ENCODE assay signal across 25 cellular contexts in genomic region chr4:53022162-53023100, GRCh38.
A peak's percentile ranks its signal among the peaks of the same experiment; 100 is the strongest.
DNase-seq lines count a peak whose midpoint lies in the region; ATAC-seq and TF ChIP-seq lines count a peak whose summit lies in the region.
"Had no signal": no experiment of that assay in that cellular context is flagged by ENCODE, and none has a peak within 500 bp of the region (broad histone marks: within the 10 kb centered on the region; RNA-seq: fewer than 3 reads in every experiment).

No MANE protein-coding gene starts in this region.

- DNase-seq in SK-N-SH (no peak), left ventricle myocardium inferior (no peak), prostate gland (ENCODE audit: low spot score) (peak; percentile 40), NCI-H69 (lab: John Stamatoyannopoulos, UW) (no peak), epidermal melanocyte (ENCODE audit: insufficient read length, low spot score) (no peak)
- DNase-seq: 8988T; activated CD8-positive, alpha-beta memory T cell treated with anti-CD3 and anti-CD28 coated beads, Interleukin-2, amount 50 U/mL, for 48 hours; activated CD8-positive, alpha-beta T cell treated with anti-CD3 and anti-CD28 coated beads for 36 hours; activated naive CD4-positive, alpha-beta T cell treated with anti-CD3 and anti-CD28 coated beads for 36 hours; Caco-2; effector memory CD8-positive, alpha-beta T cell; foreskin fibroblast; GDM1; HCEC 1CT; NCI-H1417 treated with DMSO at 0.1 percent for 48 hours; NCI-H2029 treated with DMSO at 0.1 percent for 48 hours; NCI-H524; SHP77 had no signal

- H3K27me3 ChIP-seq in SK-N-SH (ENCODE audit: insufficient read depth) (no peaks in the 10 kb centered on the region), left ventricle myocardium inferior (ENCODE audit: low read depth) (no peaks in the 10 kb centered on the region), prostate gland (replicated peaks; ENCODE audit: insufficient read depth) (no peaks in the 10 kb centered on the region)
- H3K27me3 ChIP-seq: neural progenitor cell had no signal

- no peak for TF ChIP-seq CTCF in SK-N-SH (IDR thresholded peaks at IDR 0.05)
- TF ChIP-seq CTCF in left ventricle myocardium inferior (IDR thresholded peaks at IDR 0.05; ENCODE audit: borderline replicate concordance): no peak
- no peak for TF ChIP-seq CTCF in prostate gland (IDR thresholded peaks at IDR 0.05)

- TF ChIP-seq POLR2A in prostate gland (IDR thresholded peaks at IDR 0.05): no peak

- H3K9me2 ChIP-seq in SK-N-SH: no peaks in the 10 kb centered on the region

- ATAC-seq in SK-N-SH treated with all-trans-retinoic acid at 6 μM for 48 hours: no peak
- no peak for ATAC-seq in GM18517 (IDR thresholded peaks at IDR 0.05; ENCODE audit: unreplicated experiment)
- ATAC-seq in HG02981 (IDR thresholded peaks at IDR 0.05; ENCODE audit: unreplicated experiment): no peak
- ATAC-seq: activated CD4-positive, alpha-beta T cell treated with anti-CD3 and anti-CD28 coated beads for 36 hours; activated CD8-positive, alpha-beta T cell treated with anti-CD3 and anti-CD28 coated beads for 36 hours; effector memory CD8-positive, alpha-beta T cell; stimulated activated effector memory CD8-positive, alpha-beta T cell treated with anti-CD3 and anti-CD28 coated beads, Interleukin-12 subunit alpha, Interleukin-12 subunit beta, amount 100 ng/mL, for 72 hours had no signal

- H3K79me2 ChIP-seq in SK-N-SH (ENCODE audit: insufficient read depth): no peaks in the 10 kb centered on the region

- H3K4me3 ChIP-seq in SK-N-SH (ENCODE audit: low read depth in 2 of 2, low read length in 1 of 2) (no peak overlapping the region), left ventricle myocardium inferior (no peak overlapping the region), prostate gland (no peak overlapping the region)
- H3K4me3 ChIP-seq: neural progenitor cell had no signal

- H3K36me3 ChIP-seq in SK-N-SH (replicated peaks in 1 of 2; ENCODE audit: control insufficient read depth in 1 of 2, insufficient read depth in 2 of 2, low read length in 1 of 2) (no peaks in the 10 kb centered on the region), left ventricle myocardium inferior (no peaks in the 10 kb centered on the region), prostate gland (no peaks in the 10 kb centered on the region)
- H3K36me3 ChIP-seq: neural progenitor cell had no signal

- H3K4me1 ChIP-seq in SK-N-SH (ENCODE audit: control insufficient read depth in 1 of 2, insufficient read depth in 2 of 2, low read depth in 1 of 2, low read length in 1 of 2) (peaks cover 12 to 44% of the 10 kb centered on the region in 2 experiments; a peak in 3 of 4 replicates), left ventricle myocardium inferior (peaks cover 42% of the 10 kb centered on the region), prostate gland (replicated peaks) (no peaks in the 10 kb centered on the region)

- H3F3A ChIP-seq in SK-N-SH (replicated peaks; ENCODE audit: insufficient read depth): no peaks in the 10 kb centered on the region

- no peak for TF ChIP-seq EP300 in SK-N-SH (IDR thresholded peaks at IDR 0.05; ENCODE audit: borderline replicate concordance in 1 of 2, low read depth in 1 of 2, low read length in 1 of 2)

- WGBS in SK-N-SH (ENCODE audit: low lambda C conversion rate): 89% methylated on average over 3 of the region's 3 CpGs
- WGBS in prostate gland: 38% methylated on average over 3 of the region's 3 CpGs

- no peaks in the 10 kb centered on the region for H3K9me3 ChIP-seq in SK-N-SH
- no peaks in the 10 kb centered on the region for H3K9me3 ChIP-seq in left ventricle myocardium inferior (replicated peaks)
- no peaks in the 10 kb centered on the region for H3K9me3 ChIP-seq in prostate gland
- H3K9me3 ChIP-seq: Caco-2 had no signal

- H4K20me1 ChIP-seq in SK-N-SH (ENCODE audit: insufficient read depth): no peaks in the 10 kb centered on the region

- POLR2A ChIA-PET in SK-N-SH (lab: Yijun Ruan, JAX): no interaction called here

- CTCF ChIA-PET in SK-N-SH (lab: Yijun Ruan, JAX): interaction anchor here (1.2 to 4.7 kb wide), 2 partner anchors 20 to 1211 kb away, joined by 4 to 30 read pairs; no protein-coding TSS in a partner anchor

- H3K27ac ChIP-seq in SK-N-SH (ENCODE audit: low read depth in 2 of 2, low read length in 1 of 2) (peak overlapping the region in 1 of 2 experiments; percentile 99; a peak in 2 of 4 replicates), left ventricle myocardium inferior (replicated peaks) (peak overlapping the region; percentile 56), prostate gland (no peak overlapping the region)
- H3K27ac ChIP-seq: KMS-11, neural progenitor cell had no signal

- intact Hi-C loops in left ventricle myocardium inferior (cut with micrococcal nuclease) (no loop called here), prostate gland (cut with DNase I) (no loop called here)

- no peak overlapping the region for H3K9ac ChIP-seq in SK-N-SH
- H3K9ac ChIP-seq: KMS-11, neural progenitor cell had no signal

- TF ChIP-seq RAD21 in SK-N-SH (IDR thresholded peaks at IDR 0.05; ENCODE audit: low read length): no peak

- no peak overlapping the region for H2AFZ ChIP-seq in SK-N-SH (ENCODE audit: low read depth)
- H2AFZ ChIP-seq: neural progenitor cell had no signal

- H3K4me2 ChIP-seq in SK-N-SH: no peak overlapping the region
- H3K4me2 ChIP-seq: neural progenitor cell had no signal

TF ChIP-seq in SK-N-SH treated with all-trans-retinoic acid at 6 μM for 48 hours, 23 proteins besides CTCF, POLR2A, EP300 and RAD21:
- TF ChIP-seq ARNTL (CRISPR knock-in tag; IDR thresholded peaks at IDR 0.05; ENCODE audit: borderline replicate concordance, low read depth): no peak
- TF ChIP-seq ISL1 (CRISPR knock-in tag; IDR thresholded peaks at IDR 0.05): peak; percentile 43

TF ChIP-seq in SK-N-SH, 30 proteins besides CTCF, POLR2A, EP300 and RAD21:
- TF ChIP-seq, protein P1, sequence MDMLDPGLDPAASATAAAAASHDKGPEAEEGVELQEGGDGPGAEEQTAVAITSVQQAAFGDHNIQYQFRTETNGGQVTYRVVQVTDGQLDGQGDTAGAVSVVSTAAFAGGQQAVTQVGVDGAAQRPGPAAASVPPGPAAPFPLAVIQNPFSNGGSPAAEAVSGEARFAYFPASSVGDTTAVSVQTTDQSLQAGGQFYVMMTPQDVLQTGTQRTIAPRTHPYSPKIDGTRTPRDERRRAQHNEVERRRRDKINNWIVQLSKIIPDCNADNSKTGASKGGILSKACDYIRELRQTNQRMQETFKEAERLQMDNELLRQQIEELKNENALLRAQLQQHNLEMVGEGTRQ (IDR thresholded peaks at IDR 0.05; ENCODE audit: borderline replicate concordance, low read depth, low read length): no peak
- TF ChIP-seq SIN3A (IDR thresholded peaks at IDR 0.05; ENCODE audit: borderline replicate concordance, low read depth, low read length) (no peak), TEAD4 (IDR thresholded peaks at IDR 0.05; ENCODE audit: borderline replicate concordance, insufficient read depth) (no peak)
- TF ChIP-seq, protein P2, sequence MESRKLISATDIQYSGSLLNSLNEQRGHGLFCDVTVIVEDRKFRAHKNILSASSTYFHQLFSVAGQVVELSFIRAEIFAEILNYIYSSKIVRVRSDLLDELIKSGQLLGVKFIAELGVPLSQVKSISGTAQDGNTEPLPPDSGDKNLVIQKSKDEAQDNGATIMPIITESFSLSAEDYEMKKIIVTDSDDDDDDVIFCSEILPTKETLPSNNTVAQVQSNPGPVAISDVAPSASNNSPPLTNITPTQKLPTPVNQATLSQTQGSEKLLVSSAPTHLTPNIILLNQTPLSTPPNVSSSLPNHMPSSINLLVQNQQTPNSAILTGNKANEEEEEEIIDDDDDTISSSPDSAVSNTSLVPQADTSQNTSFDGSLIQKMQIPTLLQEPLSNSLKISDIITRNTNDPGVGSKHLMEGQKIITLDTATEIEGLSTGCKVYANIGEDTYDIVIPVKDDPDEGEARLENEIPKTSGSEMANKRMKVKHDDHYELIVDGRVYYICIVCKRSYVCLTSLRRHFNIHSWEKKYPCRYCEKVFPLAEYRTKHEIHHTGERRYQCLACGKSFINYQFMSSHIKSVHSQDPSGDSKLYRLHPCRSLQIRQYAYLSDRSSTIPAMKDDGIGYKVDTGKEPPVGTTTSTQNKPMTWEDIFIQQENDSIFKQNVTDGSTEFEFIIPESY (IDR thresholded peaks at IDR 0.05; ENCODE audit: borderline replicate concordance, low read depth): no peak
